In genomic region chr12:12356886-12357696, GRCh38 we compare ENCODE assay signal across 1 cellular context.
A peak's percentile ranks its signal among the peaks of the same experiment; 100 is the strongest.
TF ChIP-seq lines count a peak whose summit lies in the region.

Gene BORCS5 (plus strand): TSS chr12:12357078. CDS start chr12:12357452, 374 bp downstream.

TF ChIP-seq in K562, 482 proteins besides CTCF, POLR2A, EP300 and RAD21 (continued from another document and continues in another):
- TF ChIP-seq ZBTB9 (CRISPR knock-in tag; IDR thresholded peaks at IDR 0.05) (0 out of 2 replicates have a peak, but pooled peaks have one; percentile 22), RBM15 (IDR thresholded peaks at IDR 0.05; ENCODE audit: insufficient read depth, low read length) (no peak), BCLAF1 (IDR thresholded peaks at IDR 0.05; ENCODE audit: borderline replicate concordance in 1 of 2, control insufficient read depth in 1 of 2, low read depth in 2 of 2, low read length in 1 of 2) (no peak), NCOA1 (IDR thresholded peaks at IDR 0.05; ENCODE audit: low read depth) (no peak), MECOM (CRISPR knock-in tag; IDR thresholded peaks at IDR 0.05) (no peak), ZKSCAN1 (IDR thresholded peaks at IDR 0.05; ENCODE audit: low read depth, low read length) (no peak), PHB2 (IDR thresholded peaks at IDR 0.05; ENCODE audit: low read depth) (no peak), NFXL1 (CRISPR knock-in tag; IDR thresholded peaks at IDR 0.05) (no peak), ZNF740 (CRISPR knock-in tag; IDR thresholded peaks at IDR 0.05) (no peak), ZNF740 (tag; IDR thresholded peaks at IDR 0.05) (no peak), SIN3B (IDR thresholded peaks at IDR 0.05; ENCODE audit: low read depth) (no peak), MAFF (IDR thresholded peaks at IDR 0.05; ENCODE audit: low read length) (no peak), SIX5 (IDR thresholded peaks at IDR 0.05; ENCODE audit: borderline replicate concordance in 1 of 2, insufficient read depth in 1 of 2, low read depth in 1 of 2, low read length in 2 of 2) (no peak), NFE2 (IDR thresholded peaks at IDR 0.05; ENCODE audit: low read depth) (no peak), ZFX (CRISPR knock-in tag; IDR thresholded peaks at IDR 0.05) (peak; percentile 75), ZNF431 (CRISPR knock-in tag; IDR thresholded peaks at IDR 0.05) (no peak), ZNF134 (CRISPR knock-in tag; conservative IDR thresholded peaks at IDR 0.05) (no peak), KDM2B (CRISPR knock-in tag; IDR thresholded peaks at IDR 0.05) (no peak), GTF2E2 (tag; IDR thresholded peaks at IDR 0.05) (peak; percentile 69; the same call in 1 of the 2 replicates), HMG20B (CRISPR knock-in tag; IDR thresholded peaks at IDR 0.05) (no peak), SP1 (CRISPR knock-in tag; IDR thresholded peaks at IDR 0.05) (peak; percentile 65; the same call in 1 of the 2 replicates), MAFG (tag; conservative IDR thresholded peaks at IDR 0.05) (no peak), NKRF (IDR thresholded peaks at IDR 0.05; ENCODE audit: borderline replicate concordance) (no peak; the same call in 1 of the 2 replicates), CTCFL (IDR thresholded peaks at IDR 0.05; ENCODE audit: borderline replicate concordance, insufficient read depth, low read depth, low read length, poor library complexity, severe bottlenecking) (peak; percentile 66), U2AF2 (optimal IDR thresholded peaks at IDR 0.05; ENCODE audit: low read depth, low read length) (no peak), MTA3 (IDR thresholded peaks at IDR 0.05; ENCODE audit: borderline replicate concordance) (peak; percentile 70; the same call in 1 of the 2 replicates), ZNF354B (CRISPR knock-in tag; IDR thresholded peaks at IDR 0.05) (no peak), TBP (optimal IDR thresholded peaks at IDR 0.05; ENCODE audit: low read depth, low read length) (peak; percentile 83), HNRNPK (IDR thresholded peaks at IDR 0.05; ENCODE audit: low read depth, low read length, poor library complexity, severe bottlenecking) (no peak), CSDE1 (IDR thresholded peaks at IDR 0.05) (no peak), TAF9B (IDR thresholded peaks at IDR 0.05; ENCODE audit: partially characterized antibody) (peak; percentile 72), UBTF (IDR thresholded peaks at IDR 0.05; ENCODE audit: borderline replicate concordance in 1 of 2, low read depth in 2 of 2, low read length in 2 of 2) (peak in 1 of 2 experiments; percentile 89; a peak in 3 of 4 replicates), E2F6 (IDR thresholded peaks at IDR 0.05; ENCODE audit: borderline replicate concordance in 1 of 2, extremely low read depth in 1 of 2, insufficient read depth in 1 of 2, insufficient read length in 1 of 2, low read depth in 1 of 2, low read length in 1 of 2, poor library complexity in 1 of 2, severe bottlenecking in 1 of 2) (peak in 1 of 2 experiments; percentile 46), ZFP36 (IDR thresholded peaks at IDR 0.05; ENCODE audit: low read depth, low read length, partially characterized antibody) (no peak), RBFOX2 (IDR thresholded peaks at IDR 0.05; ENCODE audit: low read depth, low read length) (peak; percentile 98), ZBTB33 (CRISPR knock-in tag; IDR thresholded peaks at IDR 0.05) (no peak), GABPA (tag; conservative IDR thresholded peaks at IDR 0.05; ENCODE audit: low read depth) (peak; percentile 89), FIP1L1 (IDR thresholded peaks at IDR 0.05; ENCODE audit: low read depth, low read length, poor library complexity, severe bottlenecking) (peak; percentile 43), ZNF121 (CRISPR knock-in tag; conservative IDR thresholded peaks at IDR 0.05) (no peak), TAF1 (IDR thresholded peaks at IDR 0.05; ENCODE audit: control insufficient read depth, extremely low read depth, insufficient read depth, low read length, severe bottlenecking) (peak; percentile 94), TFAM (CRISPR knock-in tag; conservative IDR thresholded peaks at IDR 0.05) (no peak), ZBTB34 (CRISPR knock-in tag; IDR thresholded peaks at IDR 0.05) (no peak)
